In the genomic region with DNA sequence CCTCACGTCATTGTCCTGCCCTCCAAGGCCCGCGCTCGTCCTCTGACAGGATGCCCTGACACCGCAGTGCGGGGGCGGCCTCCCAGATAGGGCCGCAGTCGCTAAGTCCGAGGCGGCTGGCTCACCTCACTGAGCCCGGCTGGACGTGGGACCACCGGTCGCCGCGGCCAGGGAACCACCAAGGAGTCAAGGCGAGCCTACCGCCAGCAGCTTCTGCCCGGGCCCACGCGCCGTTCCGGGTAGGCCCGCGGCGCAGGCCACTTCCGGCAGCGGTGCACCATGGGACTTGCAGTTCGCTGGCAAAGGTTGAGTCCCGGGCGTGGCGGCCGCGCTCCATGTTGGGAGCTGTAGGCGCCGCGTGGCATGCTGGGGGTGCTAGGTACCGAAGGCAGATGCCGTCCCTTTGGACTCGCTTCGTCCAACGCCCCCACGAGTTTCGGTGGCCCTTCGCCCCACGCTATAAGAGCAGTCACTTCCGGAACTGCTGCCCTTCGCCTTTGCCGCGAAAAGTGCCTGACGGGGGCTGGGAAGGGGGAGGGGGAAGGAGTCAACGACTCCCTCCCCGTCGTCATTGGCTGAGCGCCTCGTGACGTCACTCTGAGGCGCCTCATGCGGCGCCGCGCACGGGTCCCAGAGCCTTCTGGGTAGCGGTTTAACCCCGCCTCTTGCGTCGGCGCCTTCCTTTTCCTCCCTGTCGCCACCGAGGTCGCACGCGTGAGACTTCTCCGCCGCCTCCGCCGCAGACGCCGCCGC, we compare ENCODE assay signal across 1 cellular context.
TF ChIP-seq lines count a peak whose summit lies in the region.

RPLP2 (plus strand) TSS at position 681 of the 753 bp plus-strand sequence. CDS start 268 bp downstream, outside the sequence.

TF ChIP-seq in HepG2, 621 proteins besides CTCF, POLR2A, EP300 and RAD21 (continued from another document and continues in another):
- TF ChIP-seq, protein P1, sequence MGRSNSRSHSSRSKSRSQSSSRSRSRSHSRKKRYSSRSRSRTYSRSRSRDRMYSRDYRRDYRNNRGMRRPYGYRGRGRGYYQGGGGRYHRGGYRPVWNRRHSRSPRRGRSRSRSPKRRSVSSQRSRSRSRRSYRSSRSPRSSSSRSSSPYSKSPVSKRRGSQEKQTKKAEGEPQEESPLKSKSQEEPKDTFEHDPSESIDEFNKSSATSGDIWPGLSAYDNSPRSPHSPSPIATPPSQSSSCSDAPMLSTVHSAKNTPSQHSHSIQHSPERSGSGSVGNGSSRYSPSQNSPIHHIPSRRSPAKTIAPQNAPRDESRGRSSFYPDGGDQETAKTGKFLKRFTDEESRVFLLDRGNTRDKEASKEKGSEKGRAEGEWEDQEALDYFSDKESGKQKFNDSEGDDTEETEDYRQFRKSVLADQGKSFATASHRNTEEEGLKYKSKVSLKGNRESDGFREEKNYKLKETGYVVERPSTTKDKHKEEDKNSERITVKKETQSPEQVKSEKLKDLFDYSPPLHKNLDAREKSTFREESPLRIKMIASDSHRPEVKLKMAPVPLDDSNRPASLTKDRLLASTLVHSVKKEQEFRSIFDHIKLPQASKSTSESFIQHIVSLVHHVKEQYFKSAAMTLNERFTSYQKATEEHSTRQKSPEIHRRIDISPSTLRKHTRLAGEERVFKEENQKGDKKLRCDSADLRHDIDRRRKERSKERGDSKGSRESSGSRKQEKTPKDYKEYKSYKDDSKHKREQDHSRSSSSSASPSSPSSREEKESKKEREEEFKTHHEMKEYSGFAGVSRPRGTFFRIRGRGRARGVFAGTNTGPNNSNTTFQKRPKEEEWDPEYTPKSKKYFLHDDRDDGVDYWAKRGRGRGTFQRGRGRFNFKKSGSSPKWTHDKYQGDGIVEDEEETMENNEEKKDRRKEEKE (IDR thresholded peaks at IDR 0.05), result no peak
- TF ChIP-seq ZBTB3 (CRISPR knock-in tag; IDR thresholded peaks at IDR 0.05; ENCODE audit: borderline replicate concordance, low read depth) (peak; percentile 82; the same call in 1 of the 2 replicates), ZNF124 (CRISPR knock-in tag; IDR thresholded peaks at IDR 0.05) (no peak; the same call in 1 of the 2 replicates), ZNF615 (CRISPR knock-in tag; IDR thresholded peaks at IDR 0.05; ENCODE audit: borderline replicate concordance) (no peak), HOXA7 (CRISPR knock-in tag; IDR thresholded peaks at IDR 0.05) (no peak), ISX (CRISPR knock-in tag; conservative IDR thresholded peaks at IDR 0.05) (no peak), ZNF567 (CRISPR knock-in tag; IDR thresholded peaks at IDR 0.05; ENCODE audit: borderline replicate concordance) (no peak), ZNF407 (CRISPR knock-in tag; IDR thresholded peaks at IDR 0.05; ENCODE audit: not compliant biosample characterization) (peak; percentile 79), PTBP1 (IDR thresholded peaks at IDR 0.05; ENCODE audit: low read depth, low read length, poor library complexity, severe bottlenecking) (peak; percentile 88), KDM6A (CRISPR knock-in tag; IDR thresholded peaks at IDR 0.05; ENCODE audit: low read depth) (0 out of 2 replicates have a peak, but pooled peaks have one; percentile 51), ZNF264 (CRISPR knock-in tag; IDR thresholded peaks at IDR 0.05) (0 out of 2 replicates have a peak, but pooled peaks have one; percentile 14), ZZZ3 (CRISPR knock-in tag; IDR thresholded peaks at IDR 0.05; ENCODE audit: borderline replicate concordance) (peak; percentile 93; the same call in 1 of the 2 replicates), NONO (IDR thresholded peaks at IDR 0.05) (no peak), NONO (CRISPR knock-in tag; conservative IDR thresholded peaks at IDR 0.05) (peak; percentile 88), NFE2 (CRISPR knock-in tag; IDR thresholded peaks at IDR 0.05) (no peak), ETV5 (CRISPR knock-in tag; IDR thresholded peaks at IDR 0.05; ENCODE audit: borderline replicate concordance) (peak; percentile 64), ZNF740 (CRISPR knock-in tag; IDR thresholded peaks at IDR 0.05) (0 out of 2 replicates have a peak, but pooled peaks have one; percentile 10), ZNF460 (CRISPR knock-in tag; IDR thresholded peaks at IDR 0.05; ENCODE audit: borderline replicate concordance) (no peak; the same call in 1 of the 2 replicates), ZSCAN22 (CRISPR knock-in tag; IDR thresholded peaks at IDR 0.05) (no peak), RXRB (CRISPR knock-in tag; IDR thresholded peaks at IDR 0.05; ENCODE audit: borderline replicate concordance) (no peak; the same call in none of the 2 replicates), GABPA (IDR thresholded peaks at IDR 0.05; ENCODE audit: low read depth, low read length) (no peak), GABPA (CRISPR knock-in tag; IDR thresholded peaks at IDR 0.05; ENCODE audit: low read depth) (peak; percentile 92), PHF8 (CRISPR knock-in tag; IDR thresholded peaks at IDR 0.05) (peak; percentile 100), ZMYM2 (CRISPR knock-in tag; IDR thresholded peaks at IDR 0.05) (no peak; the same call in 1 of the 2 replicates), ZNF678 (CRISPR knock-in tag; IDR thresholded peaks at IDR 0.05) (no peak), ZNF143 (CRISPR knock-in tag; IDR thresholded peaks at IDR 0.05) (peak; percentile 93)
- TF ChIP-seq, protein P2, sequence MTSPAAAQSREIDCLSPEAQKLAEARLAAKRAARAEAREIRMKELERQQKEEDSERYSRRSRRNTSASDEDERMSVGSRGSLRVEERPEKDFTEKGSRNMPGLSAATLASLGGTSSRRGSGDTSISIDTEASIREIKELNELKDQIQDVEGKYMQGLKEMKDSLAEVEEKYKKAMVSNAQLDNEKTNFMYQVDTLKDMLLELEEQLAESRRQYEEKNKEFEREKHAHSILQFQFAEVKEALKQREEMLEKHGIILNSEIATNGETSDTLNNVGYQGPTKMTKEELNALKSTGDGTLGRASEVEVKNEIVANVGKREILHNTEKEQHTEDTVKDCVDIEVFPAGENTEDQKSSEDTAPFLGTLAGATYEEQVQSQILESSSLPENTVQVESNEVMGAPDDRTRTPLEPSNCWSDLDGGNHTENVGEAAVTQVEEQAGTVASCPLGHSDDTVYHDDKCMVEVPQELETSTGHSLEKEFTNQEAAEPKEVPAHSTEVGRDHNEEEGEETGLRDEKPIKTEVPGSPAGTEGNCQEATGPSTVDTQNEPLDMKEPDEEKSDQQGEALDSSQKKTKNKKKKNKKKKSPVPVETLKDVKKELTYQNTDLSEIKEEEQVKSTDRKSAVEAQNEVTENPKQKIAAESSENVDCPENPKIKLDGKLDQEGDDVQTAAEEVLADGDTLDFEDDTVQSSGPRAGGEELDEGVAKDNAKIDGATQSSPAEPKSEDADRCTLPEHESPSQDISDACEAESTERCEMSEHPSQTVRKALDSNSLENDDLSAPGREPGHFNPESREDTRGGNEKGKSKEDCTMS (CRISPR knock-in tag; conservative IDR thresholded peaks at IDR 0.05), result no peak
- TF ChIP-seq, protein P3, sequence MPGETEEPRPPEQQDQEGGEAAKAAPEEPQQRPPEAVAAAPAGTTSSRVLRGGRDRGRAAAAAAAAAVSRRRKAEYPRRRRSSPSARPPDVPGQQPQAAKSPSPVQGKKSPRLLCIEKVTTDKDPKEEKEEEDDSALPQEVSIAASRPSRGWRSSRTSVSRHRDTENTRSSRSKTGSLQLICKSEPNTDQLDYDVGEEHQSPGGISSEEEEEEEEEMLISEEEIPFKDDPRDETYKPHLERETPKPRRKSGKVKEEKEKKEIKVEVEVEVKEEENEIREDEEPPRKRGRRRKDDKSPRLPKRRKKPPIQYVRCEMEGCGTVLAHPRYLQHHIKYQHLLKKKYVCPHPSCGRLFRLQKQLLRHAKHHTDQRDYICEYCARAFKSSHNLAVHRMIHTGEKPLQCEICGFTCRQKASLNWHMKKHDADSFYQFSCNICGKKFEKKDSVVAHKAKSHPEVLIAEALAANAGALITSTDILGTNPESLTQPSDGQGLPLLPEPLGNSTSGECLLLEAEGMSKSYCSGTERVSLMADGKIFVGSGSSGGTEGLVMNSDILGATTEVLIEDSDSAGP (CRISPR knock-in tag; IDR thresholded peaks at IDR 0.05; ENCODE audit: borderline replicate concordance), result peak; percentile 93
- TF ChIP-seq, protein P4, sequence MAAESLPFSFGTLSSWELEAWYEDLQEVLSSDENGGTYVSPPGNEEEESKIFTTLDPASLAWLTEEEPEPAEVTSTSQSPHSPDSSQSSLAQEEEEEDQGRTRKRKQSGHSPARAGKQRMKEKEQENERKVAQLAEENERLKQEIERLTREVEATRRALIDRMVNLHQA (CRISPR knock-in tag; IDR thresholded peaks at IDR 0.05), result no peak
- TF ChIP-seq, protein P5, sequence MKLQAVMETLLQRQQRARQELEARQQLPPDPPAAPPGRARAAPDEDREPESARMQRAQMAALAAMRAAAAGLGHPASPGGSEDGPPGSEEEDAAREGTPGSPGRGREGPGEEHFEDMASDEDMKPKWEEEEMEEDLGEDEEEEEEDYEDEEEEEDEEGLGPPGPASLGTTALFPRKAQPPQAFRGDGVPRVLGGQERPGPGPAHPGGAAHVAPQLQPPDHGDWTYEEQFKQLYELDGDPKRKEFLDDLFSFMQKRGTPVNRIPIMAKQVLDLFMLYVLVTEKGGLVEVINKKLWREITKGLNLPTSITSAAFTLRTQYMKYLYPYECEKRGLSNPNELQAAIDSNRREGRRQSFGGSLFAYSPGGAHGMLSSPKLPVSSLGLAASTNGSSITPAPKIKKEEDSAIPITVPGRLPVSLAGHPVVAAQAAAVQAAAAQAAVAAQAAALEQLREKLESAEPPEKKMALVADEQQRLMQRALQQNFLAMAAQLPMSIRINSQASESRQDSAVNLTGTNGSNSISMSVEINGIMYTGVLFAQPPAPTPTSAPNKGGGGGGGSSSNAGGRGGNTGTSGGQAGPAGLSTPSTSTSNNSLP (IDR thresholded peaks at IDR 0.05; ENCODE audit: low read depth, low read length), result no peak
- TF ChIP-seq, protein P6, sequence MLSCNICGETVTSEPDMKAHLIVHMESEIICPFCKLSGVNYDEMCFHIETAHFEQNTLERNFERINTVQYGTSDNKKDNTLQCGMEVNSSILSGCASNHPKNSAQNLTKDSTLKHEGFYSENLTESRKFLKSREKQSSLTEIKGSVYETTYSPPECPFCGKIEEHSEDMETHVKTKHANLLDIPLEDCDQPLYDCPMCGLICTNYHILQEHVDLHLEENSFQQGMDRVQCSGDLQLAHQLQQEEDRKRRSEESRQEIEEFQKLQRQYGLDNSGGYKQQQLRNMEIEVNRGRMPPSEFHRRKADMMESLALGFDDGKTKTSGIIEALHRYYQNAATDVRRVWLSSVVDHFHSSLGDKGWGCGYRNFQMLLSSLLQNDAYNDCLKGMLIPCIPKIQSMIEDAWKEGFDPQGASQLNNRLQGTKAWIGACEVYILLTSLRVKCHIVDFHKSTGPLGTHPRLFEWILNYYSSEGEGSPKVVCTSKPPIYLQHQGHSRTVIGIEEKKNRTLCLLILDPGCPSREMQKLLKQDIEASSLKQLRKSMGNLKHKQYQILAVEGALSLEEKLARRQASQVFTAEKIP (CRISPR knock-in tag; IDR thresholded peaks at IDR 0.05; ENCODE audit: borderline replicate concordance), result no peak
- TF ChIP-seq, protein P7, sequence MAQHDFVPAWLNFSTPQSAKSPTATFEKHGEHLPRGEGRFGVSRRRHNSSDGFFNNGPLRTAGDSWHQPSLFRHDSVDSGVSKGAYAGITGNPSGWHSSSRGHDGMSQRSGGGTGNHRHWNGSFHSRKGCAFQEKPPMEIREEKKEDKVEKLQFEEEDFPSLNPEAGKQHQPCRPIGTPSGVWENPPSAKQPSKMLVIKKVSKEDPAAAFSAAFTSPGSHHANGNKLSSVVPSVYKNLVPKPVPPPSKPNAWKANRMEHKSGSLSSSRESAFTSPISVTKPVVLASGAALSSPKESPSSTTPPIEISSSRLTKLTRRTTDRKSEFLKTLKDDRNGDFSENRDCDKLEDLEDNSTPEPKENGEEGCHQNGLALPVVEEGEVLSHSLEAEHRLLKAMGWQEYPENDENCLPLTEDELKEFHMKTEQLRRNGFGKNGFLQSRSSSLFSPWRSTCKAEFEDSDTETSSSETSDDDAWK (CRISPR knock-in tag; IDR thresholded peaks at IDR 0.05), result no peak
